Comparison of ENCODE assay signal across 20 cellular contexts in the genomic region with DNA sequence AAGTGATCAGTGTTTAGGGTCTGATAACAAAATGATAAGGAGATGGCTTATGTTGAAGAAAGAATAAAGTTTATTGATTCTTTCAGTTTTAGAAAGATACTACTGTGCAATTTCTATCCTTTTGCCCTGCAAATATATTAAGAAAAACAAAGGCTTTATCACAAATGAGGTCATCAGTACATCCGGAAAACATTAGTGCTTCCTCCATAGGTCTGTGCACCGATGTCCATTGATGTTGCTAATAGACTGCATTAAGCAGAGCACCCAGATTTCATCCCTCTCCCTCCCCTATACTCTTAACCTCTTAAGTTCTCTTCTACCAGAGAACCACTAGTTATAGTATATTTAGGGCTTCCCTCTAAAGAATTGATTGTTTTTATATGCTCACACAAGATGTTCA. TPM values are rescaled to one million over a fixed set of nuclear protein-coding genes. Genes with fewer than 3 reads are reported as not detected.
A peak's percentile ranks its signal among the peaks of the same experiment; 100 is the strongest.
DNase-seq lines count a peak whose midpoint lies in the region; FAIRE-seq and TF ChIP-seq lines count a peak whose summit lies in the region.
"Had no signal": no experiment of that assay in that cellular context is flagged by ENCODE, and none has a peak within 500 bp of the region (broad histone marks: within the 10 kb centered on the region; RNA-seq: fewer than 3 reads in every experiment).

No MANE protein-coding gene starts in this region.

- TF ChIP-seq CTCF in Loucy (conservative IDR thresholded peaks at IDR 0.05; ENCODE audit: low read length) (no peak), fibroblast of pulmonary artery (IDR thresholded peaks at IDR 0.05; ENCODE audit: low read length, missing control alignments) (no peak), brain microvascular endothelial cell (IDR thresholded peaks at IDR 0.05; ENCODE audit: low read depth, low read length, missing control alignments) (no peak)

- DNase-seq in fibroblast of pulmonary artery (ENCODE audit: low read depth) (peak; percentile 29), frontal cortex (ENCODE audit: low spot score in 2 of 2) (no peak), brain microvascular endothelial cell (no peak), NCI-H1048 (lab: John Stamatoyannopoulos, UW) (no peak)
- DNase-seq: AML-193; Caco-2; CD4-positive, alpha-beta T cell; DMS153; DMS79; GDM1; HCEC 1CT; IMR-90 had no signal

- peaks cover 3% of the 10 kb centered on the region; the same call in 1 of the 2 replicates for H3K9me3 ChIP-seq in Loucy (ENCODE audit: insufficient read depth, low read depth, low read length)
- H3K9me3 ChIP-seq: Caco-2 had no signal

- H3K36me3 ChIP-seq in ACC112 (ENCODE audit: insufficient read depth, low read length) (no peaks in the 10 kb centered on the region), Loucy (ENCODE audit: insufficient read depth, low read length) (no peaks in the 10 kb centered on the region), brain microvascular endothelial cell (replicated peaks) (no peaks in the 10 kb centered on the region)

- H3K27me3 ChIP-seq in ACC112 (ENCODE audit: insufficient read depth, low read length) (no peaks in the 10 kb centered on the region), Loucy (ENCODE audit: insufficient read depth, low read length, poor library complexity, severe bottlenecking) (no peaks in the 10 kb centered on the region), brain microvascular endothelial cell (replicated peaks) (no peaks in the 10 kb centered on the region)

- H3K4me2 ChIP-seq in Loucy (ENCODE audit: low read depth, low read length, poor library complexity, severe bottlenecking), result peak overlapping the region; percentile 61
- H3K4me2 ChIP-seq: GM23338 had no signal

- H3K4me1 ChIP-seq in ACC112 (ENCODE audit: control insufficient read depth, insufficient read depth, low read length, unreplicated experiment) (peaks cover 12% of the 10 kb centered on the region), Loucy (ENCODE audit: insufficient read depth, low read length, poor library complexity, severe bottlenecking) (peaks cover 36% of the 10 kb centered on the region)
- H3K4me1 ChIP-seq: Caco-2 had no signal

- no peaks in the 10 kb centered on the region for H4K20me1 ChIP-seq in Loucy (ENCODE audit: insufficient read depth, low read length, poor library complexity, severe bottlenecking)

- H3K9me2 ChIP-seq in Loucy (replicated peaks; ENCODE audit: low read depth, low read length), result no peaks in the 10 kb centered on the region

- H3K27ac ChIP-seq in ACC112 (ENCODE audit: low read depth, low read length) (no peak overlapping the region), brain microvascular endothelial cell (no peak overlapping the region)
- H3K27ac ChIP-seq: C4-2B had no signal

- no peak for FAIRE-seq in frontal cortex (lab: Jason Lieb, UNC)
- FAIRE-seq: GM12892, GM18507, H54, HTR-8/SVneo had no signal

- H3K4me3 ChIP-seq in ACC112 (ENCODE audit: low read depth, low read length) (no peak overlapping the region), Loucy (ENCODE audit: low read length, poor library complexity, severe bottlenecking) (no peak overlapping the region), fibroblast of pulmonary artery (replicated peaks; ENCODE audit: low read depth, low read length) (no peak overlapping the region), brain microvascular endothelial cell (ENCODE audit: low read depth, low read length) (no peak overlapping the region)
- H3K4me3 ChIP-seq: GM23338 had no signal

- H2AFZ ChIP-seq in ACC112 (ENCODE audit: low read length, unreplicated experiment) (peak overlapping the region; percentile 0), Loucy (ENCODE audit: low read length) (no peak overlapping the region)
- H2AFZ ChIP-seq: GM23338 had no signal

- H3K79me2 ChIP-seq in ACC112 (ENCODE audit: control insufficient read depth, insufficient read depth, low read length, unreplicated experiment) (no peaks in the 10 kb centered on the region), Loucy (ENCODE audit: insufficient read depth, low read length) (no peaks in the 10 kb centered on the region)

- in situ Hi-C loops in brain microvascular endothelial cell (cut with HindIII; ENCODE audit: low pct_ligation_motif_present, low sequenced_read_pairs), result no loop called here

- H3F3A ChIP-seq in Loucy (ENCODE audit: low read depth), result no peaks in the 10 kb centered on the region

- no peak overlapping the region for H3K9ac ChIP-seq in Loucy (ENCODE audit: low read depth, low read length, poor library complexity, severe bottlenecking)

RNA-seq across cellular contexts. Expression of gene HHIP, which starts 53.7 kb away (rescaled TPM):
- 0.82 TPM for total RNA-seq in frontal cortex
- total RNA-seq: CD4-positive, alpha-beta T cell had no signal
